8 cellular contexts compared by ENCODE assay signal in genomic region chr6:16769131-16769985, GRCh38. TPM values are rescaled to one million over a fixed set of nuclear protein-coding genes. Genes with fewer than 3 reads are reported as not detected.
DNase-seq lines count a peak whose midpoint lies in the region; ATAC-seq and TF ChIP-seq lines count a peak whose summit lies in the region.

No MANE protein-coding gene starts in this region.

- H3K4me2 ChIP-seq in PC-3 (ENCODE audit: low read length), result peak overlapping the region; percentile 78

- H3F3A ChIP-seq in PC-3 (ENCODE audit: low read length, unreplicated experiment), result peaks cover 5% of the 10 kb centered on the region

- no peaks in the 10 kb centered on the region for H4K20me1 ChIP-seq in PC-3 (ENCODE audit: low read length)

- H3K4me3 ChIP-seq in PC-3 (ENCODE audit: low read length), result peak overlapping the region; percentile 38

- intact Hi-C loops in PC-3 (cut with micrococcal nuclease), result no loop called here

- H3K9me2 ChIP-seq in PC-3 (replicated peaks; ENCODE audit: low read length), result no peaks in the 10 kb centered on the region

- peak overlapping the region; percentile 86 for H3K27ac ChIP-seq in PC-3 (ENCODE audit: low read length)

- in situ Hi-C loops in GM13977 (cut with MboI; ENCODE audit: low pct_unique_long_range_greater_than_20kb, low sequenced_read_pairs, unreplicated experiment), result loop anchor here (10.0 kb wide), 3 partner anchors 255 to 435 kb away; no protein-coding TSS in a partner anchor

- peaks cover 23% of the 10 kb centered on the region for H3K79me2 ChIP-seq in PC-3 (ENCODE audit: low read length)

- TF ChIP-seq CTCF in PC-3 (conservative IDR thresholded peaks at IDR 0.05; ENCODE audit: low read depth, low read length), result peak; percentile 23; the same call in 1 of the 2 replicates
- TF ChIP-seq CTCF in GM13977 (IDR thresholded peaks at IDR 0.05; ENCODE audit: extremely low read depth, insufficient read depth, missing control alignments), result no peak

- H3K9me3 ChIP-seq in PC-3 (ENCODE audit: low read length), result no peaks in the 10 kb centered on the region

- peak; percentile 59 for ATAC-seq in GM21381 (IDR thresholded peaks at IDR 0.05; ENCODE audit: unreplicated experiment)
- ATAC-seq in PC-3, result peak; percentile 51
- ATAC-seq in HG02870 (IDR thresholded peaks at IDR 0.05; ENCODE audit: unreplicated experiment), result no peak

- H3K36me3 ChIP-seq in PC-3 (ENCODE audit: low read depth, low read length), result no peaks in the 10 kb centered on the region

- no peaks in the 10 kb centered on the region for H3K27me3 ChIP-seq in PC-3 (ENCODE audit: low read length)

- H2AFZ ChIP-seq in PC-3 (ENCODE audit: low read length), result no peak overlapping the region

- peaks cover 63% of the 10 kb centered on the region for H3K4me1 ChIP-seq in PC-3 (ENCODE audit: insufficient read depth, low read length)

- CTCF ChIA-PET in PC-3 (lab: Charles Lee), result interaction anchor here (0.5 to 0.6 kb wide), 2 partner anchors 14 to 334 kb away, joined by 3 to 15 read pairs; no protein-coding TSS in a partner anchor

- H3K9ac ChIP-seq in PC-3 (ENCODE audit: low read length), result peak overlapping the region; percentile 42

- BruUV-seq in PC-3 (replicated peaks; lab: Mats Ljungman, UMichigan), result no TSS peak

- peak; percentile 96 for DNase-seq in PC-3
- DNase-seq in activated T-cell treated with anti-CD3 and anti-CD28 coated beads, Interleukin-2, amount 50 U/mL, for 48 hours, result peak; percentile 62 to 65
- peak; percentile 92 for DNase-seq in glomerular visceral epithelial cell (ENCODE audit: extremely low spot score)
- peak; percentile 8 to 26 for DNase-seq in stimulated activated CD4-positive, alpha-beta T cell treated with anti-CD3 and anti-CD28 coated beads, Interleukin-15, amount 100 ng/mL, for 1 hour (ENCODE audit: low read depth in 1 of 2, low spot score in 1 of 2)
- no peak for DNase-seq in NCI-H345 (lab: John Stamatoyannopoulos, UW)
- DNase-seq in GM13977 (ENCODE audit: low spot score), result no peak

- POLR2A ChIA-PET in PC-3 (lab: Charles Lee; ENCODE audit: unreplicated experiment), result interaction anchor here (0.7 kb wide), 1 partner anchor 1545 kb away, joined by 3 read pairs; no protein-coding TSS in a partner anchor

RNA-seq across cellular contexts. Expression of gene ATXN1, which starts 8.1 kb away (rescaled TPM):
- 19.1 and 27.0 TPM in 2 replicates for total RNA-seq in PC-3 (2014; rRNA removed)

Comparison
In these comparisons a context has a peak if more than half of its experiments do, and no peak if none do; other contexts are left out.
1. DNase-seq: peak in PC-3 (single experiment), activated T-cell treated with anti-CD3 and anti-CD28 coated beads, Interleukin-2, amount 50 U/mL, for 48 hours (2 of 2), glomerular visceral epithelial cell (single experiment) and stimulated activated CD4-positive, alpha-beta T cell treated with anti-CD3 and anti-CD28 coated beads, Interleukin-15, amount 100 ng/mL, for 1 hour (2 of 2); none in NCI-H345 (single experiment) and GM13977 (single experiment).